Comparison of ENCODE assay signal across 23 cellular contexts in the genomic region with DNA sequence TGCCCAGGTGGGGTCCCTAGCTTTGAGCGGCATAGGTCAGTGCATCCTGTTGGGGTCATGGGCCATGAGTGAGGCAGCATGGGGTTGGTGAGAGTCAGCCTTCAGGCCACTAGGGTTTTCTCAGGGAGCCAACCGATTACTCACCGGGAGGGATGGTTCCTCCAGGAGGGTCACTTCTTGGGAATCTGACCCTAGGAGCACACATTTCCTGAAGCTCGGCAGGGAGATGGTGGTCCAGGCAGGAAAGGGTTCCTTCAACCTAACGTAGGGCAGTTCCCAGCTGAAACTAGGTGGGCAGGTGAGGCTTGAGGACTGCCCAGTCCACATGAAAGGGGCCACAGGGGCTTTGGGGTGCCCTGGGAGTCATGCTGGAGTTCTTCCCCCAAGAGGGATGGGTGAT.
"Had no signal": no experiment of that assay in that cellular context is flagged by ENCODE, and none has a peak within 500 bp of the region (broad histone marks: within the 10 kb centered on the region; RNA-seq: fewer than 3 reads in every experiment).

No MANE protein-coding gene starts in this region.

- H3K27ac ChIP-seq: colonic mucosa, coronary artery, dorsolateral prefrontal cortex, epithelial cell of prostate, esophagus muscularis mucosa, esophagus squamous epithelium, gastrocnemius medialis, gastroesophageal sphincter, heart left ventricle, heart right ventricle had no signal

- H3K4me1 ChIP-seq: colonic mucosa, esophagus muscularis mucosa, esophagus squamous epithelium, gastrocnemius medialis, gastroesophageal sphincter, heart left ventricle, heart right ventricle had no signal

- H3K9me3 ChIP-seq: colonic mucosa, gastrocnemius medialis had no signal

- ATAC-seq: effector memory CD8-positive, alpha-beta T cell; esophagus mucosa; gastrocnemius medialis; gastroesophageal sphincter; heart left ventricle; heart right ventricle had no signal

- H3K27me3 ChIP-seq: colonic mucosa, dorsolateral prefrontal cortex, esophagus muscularis mucosa, esophagus squamous epithelium, gastrocnemius medialis, gastroesophageal sphincter, heart left ventricle, heart right ventricle had no signal

- H3K36me3 ChIP-seq: colonic mucosa, esophagus muscularis mucosa, esophagus squamous epithelium, gastrocnemius medialis, gastroesophageal sphincter, heart left ventricle, heart right ventricle had no signal

- DNase-seq: colonic mucosa; cortex of kidney; dermis blood vessel endothelial cell; dorsolateral prefrontal cortex; effector CD4-positive, alpha-beta T cell; effector CD8-positive, alpha-beta T cell; effector memory CD4-positive, alpha-beta T cell; effector memory CD8-positive, alpha-beta T cell; endodermal cell; erythroblast; esophagus squamous epithelium; foreskin fibroblast; foreskin melanocyte; gastrocnemius medialis; glutamatergic neuron; head of caudate nucleus; heart left ventricle; heart right ventricle had no signal

- H3K4me3 ChIP-seq: colonic mucosa, coronary artery, dorsolateral prefrontal cortex, esophagus muscularis mucosa, esophagus squamous epithelium, gastrocnemius medialis, gastroesophageal sphincter, heart left ventricle, heart right ventricle had no signal
